In genomic region chr15:81092559-81092902, GRCh38 we compare ENCODE assay signal across 16 cellular contexts. TPM values are rescaled to one million over a fixed set of nuclear protein-coding genes. Genes with fewer than 3 reads are reported as not detected.
A peak's percentile ranks its signal among the peaks of the same experiment; 100 is the strongest.
DNase-seq lines count a peak whose midpoint lies in the region; ATAC-seq and TF ChIP-seq lines count a peak whose summit lies in the region.
"Had no signal": no experiment of that assay in that cellular context is flagged by ENCODE, and none has a peak within 500 bp of the region (broad histone marks: within the 10 kb centered on the region; RNA-seq: fewer than 3 reads in every experiment).

No MANE protein-coding gene starts in this region.

- no peaks in the 10 kb centered on the region for H4K20me1 ChIP-seq in osteoblast (ENCODE audit: insufficient read depth, low read length)

- H3K4me3 ChIP-seq in AG04449 (ENCODE audit: low read depth, low read length) (peak overlapping the region; percentile 9), MG63 (no peak overlapping the region), osteoblast (ENCODE audit: insufficient read depth, low read length) (peak overlapping the region; percentile 14)
- H3K4me3 ChIP-seq: breast epithelium had no signal

- TF ChIP-seq CTCF in AG04449 (IDR thresholded peaks at IDR 0.05; ENCODE audit: insufficient read depth, low read length, missing control alignments) (no peak), osteoblast (IDR thresholded peaks at IDR 0.05; ENCODE audit: extremely low read depth, low read depth, low read length) (no peak)

- H3K36me3 ChIP-seq in MG63 (no peaks in the 10 kb centered on the region), osteoblast (ENCODE audit: insufficient read depth, low read length) (no peaks in the 10 kb centered on the region)
- H3K36me3 ChIP-seq: BE2C, breast epithelium had no signal

- DNase-seq in AG04449 (ENCODE audit: low read depth, low spot score) (no peak), MG63 (peak; percentile 14), dermis blood vessel endothelial cell (peak; percentile 84), osteoblast (ENCODE audit: insufficient read length, low spot score, missing footprints) (peak; percentile 73), COR-L47 (lab: John Stamatoyannopoulos, UW) (no peak), NCI-H2107 treated with DMSO at 0.1 percent for 48 hours (lab: John Stamatoyannopoulos, UW; ENCODE audit: unreplicated experiment) (no peak)
- DNase-seq: activated CD4-positive, alpha-beta T cell treated with anti-CD3 and anti-CD28 coated beads, Interleukin-2, amount 50 U/mL, for 48 hours; activated effector memory CD4-positive, alpha-beta T cell treated with anti-CD3 and anti-CD28 coated beads, Interleukin-2, amount 50 U/mL, for 16 hours; BE2C; stimulated activated naive B cell treated with anti-CD40 and anti-IgM and Interleukin-4, amounts not matched to agents 10 μg/mL and 1 μg/mL and 100 μg/mL, for 72 hours; T-helper 2 cell had no signal

- H3K27me3 ChIP-seq in MG63 (no peaks in the 10 kb centered on the region), osteoblast (ENCODE audit: insufficient read depth, low read length) (peaks cover 20% of the 10 kb centered on the region)
- H3K27me3 ChIP-seq: breast epithelium had no signal

- no peaks in the 10 kb centered on the region for H3K79me2 ChIP-seq in osteoblast (ENCODE audit: insufficient read depth, low read length)

- peaks cover 12% of the 10 kb centered on the region for H3K4me1 ChIP-seq in osteoblast (ENCODE audit: insufficient read depth, low read length)
- H3K4me1 ChIP-seq: BE2C, breast epithelium had no signal

- CTCF ChIA-PET in AG04449 (lab: Yijun Ruan, JAX): interaction anchor here (1.0 to 29.4 kb wide), 6 partner anchors 9 to 318 kb away, joined by 3 to 1118 read pairs (median 6); no protein-coding TSS in a partner anchor

- no peak for ATAC-seq in HG03095 (IDR thresholded peaks at IDR 0.05; ENCODE audit: unreplicated experiment)
- no peak for ATAC-seq in GM19023 (IDR thresholded peaks at IDR 0.05; ENCODE audit: unreplicated experiment)
- ATAC-seq: stimulated activated naive B cell treated with anti-CD40 and anti-IgM and Interleukin-4, amounts not matched to agents 10 μg/mL and 1 μg/mL and 100 μg/mL, for 72 hours had no signal

- peak overlapping the region; percentile 67 for H3K4me2 ChIP-seq in osteoblast (ENCODE audit: insufficient read depth, low read length)

- POLR2A ChIA-PET in AG04449 (lab: Yijun Ruan, JAX): interaction anchor here (1.4 kb wide), 1 partner anchor 92 kb away, joined by 3 read pairs; the partner anchor contains the start of gene TLNRD1

- peak overlapping the region; percentile 61 for H2AFZ ChIP-seq in osteoblast (ENCODE audit: low read length)

- peak overlapping the region; percentile 88 for H3K27ac ChIP-seq in osteoblast (ENCODE audit: low read depth, low read length)

- H3K9me3 ChIP-seq in MG63 (no peaks in the 10 kb centered on the region), osteoblast (ENCODE audit: low read depth, low read length) (no peaks in the 10 kb centered on the region)
- H3K9me3 ChIP-seq: BE2C, breast epithelium had no signal

RNA-seq across cellular contexts. Expression of gene CFAP161, which starts 41.5 kb away (rescaled TPM):
- not detected in 2 replicates for total RNA-seq in MG63 (2014; rRNA removed; shearing (Covaris generic); ENCODE audit: low replicate concordance)
- total RNA-seq in dermis blood vessel endothelial cell (0.23 and 0.34 TPM in 2 replicates), osteoblast (under 0.01 and 0.88 TPM in 2 replicates)
- total RNA-seq: MCF 10A, OCI-LY7 had no signal

Comparison
In these comparisons a context has a peak if more than half of its experiments do, and no peak if none do; other contexts are left out.
1. DNase-seq: peak in MG63 (single experiment), dermis blood vessel endothelial cell (single experiment) and osteoblast (single experiment); none in AG04449 (single experiment), COR-L47 (single experiment) and NCI-H2107 treated with DMSO at 0.1 percent for 48 hours (single experiment).